Comparison of ENCODE assay signal across 8 cellular contexts in the genomic region with DNA sequence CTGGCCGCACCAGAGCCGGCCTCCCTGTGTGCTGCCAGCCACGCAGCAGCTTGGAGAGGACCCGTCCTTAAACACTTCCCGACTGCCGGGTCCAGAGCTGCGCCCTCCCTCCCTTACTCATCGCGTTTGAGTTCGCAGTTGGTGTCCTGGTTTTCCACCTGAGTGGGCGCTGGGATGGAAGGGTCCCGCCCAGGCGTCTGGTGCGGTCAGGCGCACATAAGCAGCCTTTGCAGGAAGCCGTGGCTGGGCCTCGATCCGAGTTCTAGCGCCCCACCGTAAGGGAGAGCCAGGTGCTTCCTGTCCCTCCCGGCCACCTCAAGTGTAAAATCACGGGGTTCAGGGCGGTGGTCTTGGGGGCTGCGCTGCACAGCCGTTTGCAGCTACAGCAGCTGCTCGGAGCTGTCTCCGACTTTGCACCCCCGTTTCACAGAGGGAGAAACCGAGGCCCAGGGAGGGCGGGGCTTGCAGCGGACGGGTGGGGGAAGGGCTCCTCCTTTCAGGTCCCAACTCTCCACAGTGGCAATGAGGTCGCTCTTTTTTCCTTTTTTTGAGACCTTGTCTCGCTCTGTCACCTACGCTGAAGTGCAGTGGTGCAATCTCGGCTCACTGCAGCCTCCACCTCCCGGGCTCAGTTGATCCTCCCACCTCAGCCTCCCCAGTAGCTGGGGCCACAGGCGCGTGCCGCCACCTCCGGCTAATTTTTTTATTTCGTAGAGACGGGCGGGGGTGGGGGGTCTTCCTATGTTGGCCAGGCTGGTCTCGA. TPM values are rescaled to one million over a fixed set of nuclear protein-coding genes. Genes with fewer than 3 reads are reported as not detected.
DNase-seq lines count a peak whose midpoint lies in the region; ATAC-seq and TF ChIP-seq lines count a peak whose summit lies in the region.

No MANE protein-coding gene starts in this region.

- TF ChIP-seq CTCF in C4-2B (conservative IDR thresholded peaks at IDR 0.05) (no peak), brain microvascular endothelial cell (IDR thresholded peaks at IDR 0.05; ENCODE audit: low read depth, low read length, missing control alignments) (no peak), natural killer cell (IDR thresholded peaks at IDR 0.05) (no peak)

- in situ Hi-C loops in brain microvascular endothelial cell (cut with HindIII; ENCODE audit: low pct_ligation_motif_present, low sequenced_read_pairs), result no loop called here

- H3K27me3 ChIP-seq in HUES6 (ENCODE audit: control insufficient read depth, insufficient read depth, low read length) (peaks cover 52% of the 10 kb centered on the region), brain microvascular endothelial cell (replicated peaks) (no peaks in the 10 kb centered on the region)

- no peaks in the 10 kb centered on the region for H3K9me3 ChIP-seq in HUES6 (ENCODE audit: control insufficient read depth, insufficient read depth, low read depth, low read length)

- ATAC-seq in natural killer cell, result no peak
- no peak for ATAC-seq in sciatic nerve

- peaks cover 4 to 26% of the 10 kb centered on the region in 2 donors for H3K4me1 Mint-ChIP-seq in natural killer cell

- H3K9ac ChIP-seq in HUES6 (ENCODE audit: low read length), result no peak overlapping the region

- H3K4me3 Mint-ChIP-seq in natural killer cell, result peak overlapping the region; percentile 75

- DNase-seq in brain microvascular endothelial cell (no peak), natural killer cell (no peak), sciatic nerve (ENCODE audit: low spot score) (no peak), dedifferentiated amniotic fluid mesenchymal stem cell (ENCODE audit: extremely low spot score) (no peak), NCI-H1436 treated with DMSO at 0.1 percent for 48 hours (lab: John Stamatoyannopoulos, UW) (no peak), D341Med (ENCODE audit: low spot score) (no peak)

- no peaks in the 10 kb centered on the region for H3K36me3 Mint-ChIP-seq in natural killer cell

- H3K36me3 ChIP-seq in HUES6 (ENCODE audit: control insufficient read depth, insufficient read depth, low read length) (no peaks in the 10 kb centered on the region), brain microvascular endothelial cell (replicated peaks) (no peaks in the 10 kb centered on the region)

- peak overlapping the region; percentile 63 for H3K4me3 ChIP-seq in HUES6 (ENCODE audit: low read depth, low read length)
- peak overlapping the region; percentile 52 for H3K4me3 ChIP-seq in brain microvascular endothelial cell (ENCODE audit: low read depth, low read length)

- peaks cover 0 to 7% of the 10 kb centered on the region in 2 donors for H3K27me3 Mint-ChIP-seq in natural killer cell (ENCODE audit: low read depth in 2 of 2)

- H3K27ac ChIP-seq in C4-2B (peak overlapping the region; percentile 98), HUES6 (ENCODE audit: low read depth, low read length) (no peak overlapping the region), brain microvascular endothelial cell (no peak overlapping the region)

- no peak overlapping the region for H3K27ac Mint-ChIP-seq in natural killer cell

- intact Hi-C loops in natural killer cell (cut with micrococcal nuclease), result no loop called here
- intact Hi-C loops in sciatic nerve (cut with DNase I), result no loop called here

- H3K9me3 Mint-ChIP-seq in natural killer cell, result no peaks in the 10 kb centered on the region

- H3K4me1 ChIP-seq in HUES6 (ENCODE audit: control insufficient read depth, insufficient read depth, low read length), result peaks cover 6% of the 10 kb centered on the region

RNA-seq across cellular contexts. Expression of a gene that starts 51.3 kb away (rescaled TPM):
- total RNA-seq in natural killer cell (not detected), sciatic nerve (not detected)

RNA-seq across cellular contexts. Expression of a gene that starts 59.5 kb away (rescaled TPM):
- total RNA-seq in natural killer cell, result not detected
- total RNA-seq in sciatic nerve, result not detected
